30 cellular contexts compared by ENCODE assay signal in genomic region chr20:22460803-22461202, GRCh38.
"Had no signal": no experiment of that assay in that cellular context is flagged by ENCODE, and none has a peak within 500 bp of the region (broad histone marks: within the 10 kb centered on the region; RNA-seq: fewer than 3 reads in every experiment).

No MANE protein-coding gene starts in this region.

- H3K27ac ChIP-seq: ascending aorta, cardiac muscle cell, VCaP had no signal

- H3K36me3 ChIP-seq: ascending aorta, cardiac muscle cell had no signal

- FAIRE-seq: bronchial epithelial cell, TTC549 had no signal

- ATAC-seq: activated CD8-positive, alpha-beta T cell treated with anti-CD3 and anti-CD28 coated beads for 36 hours; activated naive CD8-positive, alpha-beta T cell treated with anti-CD3 and anti-CD28 coated beads, Interleukin-2, amount 50 U/mL, for 24 hours; activated T-cell treated with anti-CD3 and anti-CD28 coated beads, Interleukin-2, amount 50 U/mL, for 4 hours; activated T-cell treated with anti-CD3 and anti-CD28 coated beads, Interleukin-2, amount 50 U/mL, for 72 hours; activated T-helper 17 cell treated with anti-CD3 and anti-CD28 coated beads, Interleukin-2, amount 50 U/mL, for 72 hours had no signal

- DNase-seq: activated B cell treated with CpG ODN at 0.5 μM for 24 hours; activated CD4-positive, alpha-beta memory T cell treated with anti-CD3 and anti-CD28 coated beads for 36 hours; activated CD4-positive, alpha-beta T cell treated with anti-CD3 and anti-CD28 coated beads for 4 hours; activated CD4-positive, alpha-beta T cell treated with anti-CD3 and anti-CD28 coated beads, Interleukin-2, amount 10 ng/mL, durations not matched to agents 24 days and 14 days; activated CD4-positive, alpha-beta T cell treated with anti-CD3 and anti-CD28 coated beads, Interleukin-2, amount 50 U/mL, for 1 hour; activated CD4-positive, alpha-beta T cell treated with anti-CD3 and anti-CD28 coated beads, Interleukin-2, amount 50 U/mL, for 4 hours; activated CD4-positive, CD25-positive, alpha-beta regulatory T cell treated with anti-CD3 and anti-CD28 coated beads, Interleukin-2, amount 50 U/mL, for 72 hours; activated CD8-positive, alpha-beta memory T cell treated with anti-CD3 and anti-CD28 coated beads, Interleukin-2, amount 50 U/mL, for 4 hours; activated CD8-positive, alpha-beta T cell treated with anti-CD3 and anti-CD28 coated beads for 36 hours; activated effector memory CD4-positive, alpha-beta T cell treated with anti-CD3 and anti-CD28 coated beads, Interleukin-2, amount 50 U/mL, for 16 hours; activated naive CD4-positive, alpha-beta T cell treated with anti-CD3 and anti-CD28 coated beads, Interleukin-2, amount 10 ng/mL, durations not matched to agents 7 days and 5 days; activated naive CD4-positive, alpha-beta T cell treated with Interleukin-2 at 50 U/mL for 16 hours; activated naive CD8-positive, alpha-beta T cell treated with anti-CD3 and anti-CD28 coated beads, Interleukin-2, amount 10 ng/mL, durations not matched to agents 7 days and 5 days; activated naive CD8-positive, alpha-beta T cell treated with anti-CD3 and anti-CD28 coated beads, Interleukin-2, amount 50 U/mL, for 24 hours; activated T-cell treated with anti-CD3 and anti-CD28 coated beads for 4 hours; activated T-cell treated with anti-CD3 and anti-CD28 coated beads, Interleukin-2, amount 50 U/mL, for 1 hour; activated T-cell treated with anti-CD3 and anti-CD28 coated beads, Interleukin-2, amount 50 U/mL, for 4 hours; activated T-cell treated with anti-CD3 and anti-CD28 coated beads, Interleukin-2, amount 50 U/mL, for 72 hours; amygdala; anterior cingulate cortex; caudate nucleus; T-helper 1 cell; T-helper 2 cell; T-helper 9 cell had no signal

- H3K4me1 ChIP-seq: ascending aorta had no signal

- H3K27me3 ChIP-seq: ascending aorta had no signal

- H3K4me3 ChIP-seq: ascending aorta, cardiac muscle cell had no signal

- H3K9me3 ChIP-seq: ascending aorta had no signal
